ENCODE assay signal across 8 cellular contexts in genomic region chr16:70065746-70066658, GRCh38. TPM values are rescaled to one million over a fixed set of nuclear protein-coding genes. Genes with fewer than 3 reads are reported as not detected.
A peak's percentile ranks its signal among the peaks of the same experiment; 100 is the strongest.
DNase-seq lines count a peak whose midpoint lies in the region; ATAC-seq and TF ChIP-seq lines count a peak whose summit lies in the region.
"Not testable (repeated sequence)": the region's sequence is repeated elsewhere in the genome, so short reads cannot be mapped to it uniquely, and the experiment has no call there.

No MANE protein-coding gene starts in this region.

- DNase-seq in NCI-H2029 treated with DMSO at 0.1 percent for 48 hours (lab: John Stamatoyannopoulos, UW) (peak; percentile 24), T-helper 9 cell (peak; percentile 92), astrocyte of the cerebellum (ENCODE audit: low read depth) (peak; percentile 29), hepatocyte (ENCODE audit: low spot score) (peak; percentile 97), retina (peak; percentile 85)

- in situ Hi-C loops in astrocyte of the cerebellum (cut with HindIII; ENCODE audit: low sequenced_read_pairs), result not testable (repeated sequence)

- not testable (repeated sequence) for H3K27me3 ChIP-seq in hepatocyte

- H4K20me1 ChIP-seq in hepatocyte (ENCODE audit: insufficient read depth, poor library complexity, severe bottlenecking), result peaks cover 28% of the 10 kb centered on the region

- peak overlapping the region; percentile 60 for H3K4me3 ChIP-seq in astrocyte of the cerebellum (ENCODE audit: low read depth, low read length)
- peak overlapping the region; percentile 72 for H3K4me3 ChIP-seq in hepatocyte

- peak overlapping the region; percentile 94 for H3K4me2 ChIP-seq in hepatocyte

- not testable (repeated sequence) for H3K9me3 ChIP-seq in hepatocyte (ENCODE audit: low read depth)

- not testable (repeated sequence) for H3K36me3 ChIP-seq in hepatocyte (replicated peaks; ENCODE audit: insufficient read depth, low read depth)

- H3K9me2 ChIP-seq in hepatocyte (replicated peaks; ENCODE audit: insufficient read depth), result not testable (repeated sequence)

- H3K4me1 ChIP-seq in hepatocyte (ENCODE audit: insufficient read depth), result peaks cover 13% of the 10 kb centered on the region

- H3K27ac ChIP-seq in 22Rv1 (peak overlapping the region; percentile 61), hepatocyte (peak overlapping the region; percentile 95)

- peak; percentile 88 for ATAC-seq in GM18520 (IDR thresholded peaks at IDR 0.05; ENCODE audit: unreplicated experiment)
- ATAC-seq in HG03045 (IDR thresholded peaks at IDR 0.05; ENCODE audit: unreplicated experiment), result peak; percentile 89

- WGBS in hepatocyte (ENCODE audit: low lambda C conversion rate, missing lambda C conversion rate), result 1% methylated on average over 54 of the region's 62 CpGs

- peaks cover 44% of the 10 kb centered on the region for H3K79me2 ChIP-seq in hepatocyte

- H2AFZ ChIP-seq in hepatocyte, result peak overlapping the region; percentile 62

- TF ChIP-seq CTCF in 22Rv1 (IDR thresholded peaks at IDR 0.05); astrocyte of the cerebellum (IDR thresholded peaks at IDR 0.05; ENCODE audit: low read depth, low read length, missing control alignments); hepatocyte (IDR thresholded peaks at IDR 0.05; ENCODE audit: poor library complexity): not testable (repeated sequence)

RNA-seq across cellular contexts. Expression of gene PDPR, which starts 48.1 kb away (rescaled TPM):
- 16.7 and 17.2 TPM in 2 replicates for total RNA-seq in hepatocyte
- 5.3 and 6.8 TPM in 2 replicates for polyA plus RNA-seq in hepatocyte

Comparison
In these comparisons a context has a peak if more than half of its experiments do, and no peak if none do; other contexts are left out.
1. Peak in every context shown above with its lines: DNase-seq, ATAC-seq, H3K4me3 ChIP-seq and H3K27ac ChIP-seq.
2. DNase-seq: peak in every context shown above with its lines; median percentile 97 in hepatocyte; 92 in T-helper 9 cell; 85 in retina; 29 in astrocyte of the cerebellum; 24 in NCI-H2029 treated with DMSO at 0.1 percent for 48 hours.